In genomic region chr4:98662619-98663225, GRCh38 we compare ENCODE assay signal across 8 cellular contexts.
DNase-seq lines count a peak whose midpoint lies in the region; ATAC-seq and TF ChIP-seq lines count a peak whose summit lies in the region.

No MANE protein-coding gene starts in this region.

- H3F3A ChIP-seq in MM.1S (ENCODE audit: insufficient read depth, low read length) = peaks cover 28% of the 10 kb centered on the region

- peak; percentile 27 for DNase-seq in MM.1S
- DNase-seq in activated naive CD4-positive, alpha-beta T cell treated with Interleukin-2 at 50 U/mL for 16 hours = peak; percentile 41
- no peak for DNase-seq in NCI-H1694 treated with DMSO at 0.1 percent for 48 hours (lab: John Stamatoyannopoulos, UW)
- no peak for DNase-seq in NCI-H2081 treated with DMSO at 0.1 percent for 48 hours (lab: John Stamatoyannopoulos, UW)

- H3K36me3 ChIP-seq in MM.1S (replicated peaks; ENCODE audit: insufficient read depth, low read length) = no peaks in the 10 kb centered on the region

- H3K27me3 ChIP-seq in MM.1S (replicated peaks; ENCODE audit: insufficient read depth, low read length) = no peaks in the 10 kb centered on the region

- H2AFZ ChIP-seq in MM.1S (ENCODE audit: low read length) = peak overlapping the region; percentile 97

- no peak overlapping the region; the same call in 1 of the 2 replicates for H3K9ac ChIP-seq in MM.1S (ENCODE audit: low read length)

- H3K9me2 ChIP-seq in MM.1S (replicated peaks; ENCODE audit: insufficient read depth, low read length) = no peaks in the 10 kb centered on the region

- H3K27ac ChIP-seq in MM.1S (ENCODE audit: low read length) (peak overlapping the region; percentile 87), skin epidermis (peak overlapping the region in 20 of 21 experiments; percentile 20 to 89 (median 73))

- no peaks in the 10 kb centered on the region for H3K79me2 ChIP-seq in MM.1S (ENCODE audit: low read length)

- no peak overlapping the region for H3K4me3 ChIP-seq in MM.1S (ENCODE audit: low read length)
- H3K4me3 ChIP-seq in skin epidermis = no peak overlapping the region

- no peak for TF ChIP-seq CTCF in MM.1S (IDR thresholded peaks at IDR 0.05; ENCODE audit: low read length)

- peak; percentile 12 for ATAC-seq in GM19395 (IDR thresholded peaks at IDR 0.05; ENCODE audit: unreplicated experiment)
- no peak for ATAC-seq in GM21360 (IDR thresholded peaks at IDR 0.05; ENCODE audit: unreplicated experiment)
- ATAC-seq in GM19452 (IDR thresholded peaks at IDR 0.05; ENCODE audit: unreplicated experiment) = no peak

- no peaks in the 10 kb centered on the region for H3K9me3 ChIP-seq in MM.1S (replicated peaks; ENCODE audit: insufficient read depth, low read length)

- no peaks in the 10 kb centered on the region for H4K20me1 ChIP-seq in MM.1S (ENCODE audit: insufficient read depth, low read length)

- peak overlapping the region; percentile 87 for H3K4me2 ChIP-seq in MM.1S (ENCODE audit: low read depth, low read length)

- peaks cover 25% of the 10 kb centered on the region for H3K4me1 ChIP-seq in MM.1S (ENCODE audit: low read length)

Comparison
In these comparisons a context has a peak if more than half of its experiments do, and no peak if none do; other contexts are left out.
1. DNase-seq: peak in MM.1S (single experiment) and activated naive CD4-positive, alpha-beta T cell treated with Interleukin-2 at 50 U/mL for 16 hours (single experiment); none in NCI-H1694 treated with DMSO at 0.1 percent for 48 hours (single experiment) and NCI-H2081 treated with DMSO at 0.1 percent for 48 hours (single experiment).